ENCODE assay signal across 9 cellular contexts in the genomic region with DNA sequence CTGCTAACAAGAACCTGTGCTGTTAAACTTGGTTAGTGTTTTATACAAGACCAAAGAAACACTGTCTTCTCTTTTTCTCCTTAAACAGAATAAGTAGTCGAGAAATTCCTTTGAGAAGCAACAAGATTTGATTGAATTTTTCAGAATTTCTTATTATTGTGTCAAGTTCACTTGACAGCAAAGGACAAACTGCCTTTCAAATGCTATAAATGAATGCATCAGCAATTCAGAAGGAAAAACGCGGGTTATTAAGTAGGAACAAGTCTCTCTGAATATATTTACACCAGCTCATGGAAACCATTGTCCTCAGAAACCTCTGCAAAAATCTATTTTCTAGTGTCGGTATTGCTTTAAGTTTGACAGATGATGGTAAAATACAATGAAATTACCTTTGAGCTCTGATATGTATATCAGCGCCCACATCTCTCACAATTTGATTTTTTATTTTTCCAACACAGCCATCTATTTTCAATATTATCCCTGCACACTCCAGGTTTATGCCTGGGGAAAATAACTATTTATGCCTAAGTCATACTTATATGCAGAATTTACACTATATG. TPM values are rescaled to one million over a fixed set of nuclear protein-coding genes. Genes with fewer than 3 reads are reported as not detected.
"Had no signal": no experiment of that assay in that cellular context is flagged by ENCODE, and none has a peak within 500 bp of the region (broad histone marks: within the 10 kb centered on the region; RNA-seq: fewer than 3 reads in every experiment).

No MANE protein-coding gene starts in this region.

- H3K36me3 ChIP-seq: HAP-1 had no signal

- DNase-seq: GM23248, GOT3, H7, HFFc6 had no signal

- H3K4me1 ChIP-seq: HAP-1 had no signal

- H3K27ac ChIP-seq: GM23248, HL-60 had no signal

- ATAC-seq: HCT116, HepG2 had no signal

- H3K4me3 ChIP-seq: GM23248, HAP-1 had no signal

- H3K9me3 ChIP-seq: HAP-1 had no signal

RNA-seq across cellular contexts. Expression of a gene that starts 4.4 kb away (rescaled TPM):
- total RNA-seq: GM23248, HepG2, HFFc6, HT1080 had no signal
- polyA plus RNA-seq: GM23248, HepG2 had no signal
